Comparison of ENCODE assay signal across 1 cellular context in the genomic region with DNA sequence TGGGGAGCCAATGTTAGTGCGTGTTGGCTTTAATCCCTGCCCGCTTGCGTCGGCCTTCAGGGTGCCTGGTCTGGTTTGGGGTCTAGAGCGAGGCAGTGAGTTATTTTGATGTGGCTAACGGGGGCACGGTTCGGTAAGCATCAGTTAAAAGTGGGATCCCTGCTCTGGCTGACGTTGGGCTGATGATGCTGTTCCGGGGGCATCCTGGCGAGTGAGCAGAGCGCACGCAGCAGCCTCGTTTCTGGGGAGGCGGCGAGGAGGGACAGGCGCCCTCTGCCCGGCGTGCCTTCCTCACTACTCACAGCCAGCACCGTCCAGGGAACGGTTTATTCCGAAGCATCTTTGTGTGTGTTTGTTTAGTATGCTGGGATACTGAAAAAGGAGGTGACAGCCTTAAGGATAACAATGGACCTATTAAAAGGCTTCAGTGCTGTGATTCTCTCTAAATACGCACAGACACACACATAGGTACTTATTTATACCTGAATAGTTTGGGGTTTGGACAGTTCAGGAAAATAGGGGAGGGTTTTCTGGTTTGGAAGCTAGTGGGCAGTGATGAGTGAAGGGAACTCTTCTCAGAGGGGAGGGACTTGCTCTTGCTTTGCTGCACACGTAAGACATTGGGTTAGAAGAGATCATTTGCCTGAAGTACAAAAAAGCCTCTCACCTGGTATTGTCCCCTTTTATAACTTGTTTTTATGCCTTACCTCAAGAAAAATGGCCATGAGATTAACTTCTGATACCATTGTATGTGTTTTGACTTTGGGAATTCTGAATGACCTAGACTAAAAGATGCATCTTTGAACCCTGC.
TF ChIP-seq lines count a peak whose summit lies in the region.

No MANE protein-coding gene starts in this region.

TF ChIP-seq in GM12878, 131 proteins besides CTCF, POLR2A, EP300 and RAD21 (continued from another document and continues in another):
- TF ChIP-seq PKNOX1 (IDR thresholded peaks at IDR 0.05) = 0 out of 2 replicates have a peak, but pooled peaks have one; percentile 1
- TF ChIP-seq, protein P1, sequence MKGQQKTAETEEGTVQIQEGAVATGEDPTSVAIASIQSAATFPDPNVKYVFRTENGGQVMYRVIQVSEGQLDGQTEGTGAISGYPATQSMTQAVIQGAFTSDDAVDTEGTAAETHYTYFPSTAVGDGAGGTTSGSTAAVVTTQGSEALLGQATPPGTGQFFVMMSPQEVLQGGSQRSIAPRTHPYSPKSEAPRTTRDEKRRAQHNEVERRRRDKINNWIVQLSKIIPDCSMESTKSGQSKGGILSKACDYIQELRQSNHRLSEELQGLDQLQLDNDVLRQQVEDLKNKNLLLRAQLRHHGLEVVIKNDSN (IDR thresholded peaks at IDR 0.05; ENCODE audit: borderline replicate concordance, extremely low read length, insufficient read depth, low read depth, low read length) = no peak
- peak; percentile 80 for TF ChIP-seq CREB1 (IDR thresholded peaks at IDR 0.05; ENCODE audit: low read depth)
- no peak for TF ChIP-seq LARP7 (IDR thresholded peaks at IDR 0.05)
- TF ChIP-seq BMI1 (IDR thresholded peaks at IDR 0.05; ENCODE audit: borderline replicate concordance) = no peak
- no peak for TF ChIP-seq SREBF1 (IDR thresholded peaks at IDR 0.05; ENCODE audit: low read length)
- TF ChIP-seq ZBTB40 (IDR thresholded peaks at IDR 0.05; ENCODE audit: borderline replicate concordance) = no peak
- TF ChIP-seq SMC3 (IDR thresholded peaks at IDR 0.05; ENCODE audit: borderline replicate concordance, low read length) = no peak
- TF ChIP-seq ESRRA (IDR thresholded peaks at IDR 0.05; ENCODE audit: low read length) = no peak
- no peak for TF ChIP-seq PBX3 (IDR thresholded peaks at IDR 0.05; ENCODE audit: insufficient replicate concordance, low read depth, low read length)
- TF ChIP-seq RCOR1 (conservative IDR thresholded peaks at IDR 0.05; ENCODE audit: low read depth, low read length) = no peak
- TF ChIP-seq GABPA (IDR thresholded peaks at IDR 0.05; ENCODE audit: low read depth) = 0 out of 2 replicates have a peak, but pooled peaks have one; percentile 10
- no peak for TF ChIP-seq PML (IDR thresholded peaks at IDR 0.05; ENCODE audit: low read length)
- TF ChIP-seq ELK1 (IDR thresholded peaks at IDR 0.05; ENCODE audit: low read depth, low read length) = no peak
- TF ChIP-seq ZBED1 (IDR thresholded peaks at IDR 0.05; ENCODE audit: borderline replicate concordance) = no peak
- TF ChIP-seq HDAC6 (IDR thresholded peaks at IDR 0.05; ENCODE audit: unreplicated experiment) = no peak
- TF ChIP-seq ATF3 (IDR thresholded peaks at IDR 0.05; ENCODE audit: borderline replicate concordance, extremely low read depth, low read depth, low read length) = no peak
- no peak for TF ChIP-seq HDAC2 (IDR thresholded peaks at IDR 0.05)
- TF ChIP-seq, protein P2, sequence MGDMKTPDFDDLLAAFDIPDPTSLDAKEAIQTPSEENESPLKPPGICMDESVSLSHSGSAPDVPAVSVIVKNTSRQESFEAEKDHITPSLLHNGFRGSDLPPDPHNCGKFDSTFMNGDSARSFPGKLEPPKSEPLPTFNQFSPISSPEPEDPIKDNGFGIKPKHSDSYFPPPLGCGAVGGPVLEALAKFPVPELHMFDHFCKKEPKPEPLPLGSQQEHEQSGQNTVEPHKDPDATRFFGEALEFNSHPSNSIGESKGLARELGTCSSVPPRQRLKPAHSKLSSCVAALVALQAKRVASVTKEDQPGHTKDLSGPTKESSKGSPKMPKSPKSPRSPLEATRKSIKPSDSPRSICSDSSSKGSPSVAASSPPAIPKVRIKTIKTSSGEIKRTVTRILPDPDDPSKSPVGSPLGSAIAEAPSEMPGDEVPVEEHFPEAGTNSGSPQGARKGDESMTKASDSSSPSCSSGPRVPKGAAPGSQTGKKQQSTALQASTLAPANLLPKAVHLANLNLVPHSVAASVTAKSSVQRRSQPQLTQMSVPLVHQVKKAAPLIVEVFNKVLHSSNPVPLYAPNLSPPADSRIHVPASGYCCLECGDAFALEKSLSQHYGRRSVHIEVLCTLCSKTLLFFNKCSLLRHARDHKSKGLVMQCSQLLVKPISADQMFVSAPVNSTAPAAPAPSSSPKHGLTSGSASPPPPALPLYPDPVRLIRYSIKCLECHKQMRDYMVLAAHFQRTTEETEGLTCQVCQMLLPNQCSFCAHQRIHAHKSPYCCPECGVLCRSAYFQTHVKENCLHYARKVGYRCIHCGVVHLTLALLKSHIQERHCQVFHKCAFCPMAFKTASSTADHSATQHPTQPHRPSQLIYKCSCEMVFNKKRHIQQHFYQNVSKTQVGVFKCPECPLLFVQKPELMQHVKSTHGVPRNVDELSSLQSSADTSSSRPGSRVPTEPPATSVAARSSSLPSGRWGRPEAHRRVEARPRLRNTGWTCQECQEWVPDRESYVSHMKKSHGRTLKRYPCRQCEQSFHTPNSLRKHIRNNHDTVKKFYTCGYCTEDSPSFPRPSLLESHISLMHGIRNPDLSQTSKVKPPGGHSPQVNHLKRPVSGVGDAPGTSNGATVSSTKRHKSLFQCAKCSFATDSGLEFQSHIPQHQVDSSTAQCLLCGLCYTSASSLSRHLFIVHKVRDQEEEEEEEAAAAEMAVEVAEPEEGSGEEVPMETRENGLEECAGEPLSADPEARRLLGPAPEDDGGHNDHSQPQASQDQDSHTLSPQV (IDR thresholded peaks at IDR 0.05) = no peak
- no peak for TF ChIP-seq WRNIP1 (IDR thresholded peaks at IDR 0.05; ENCODE audit: borderline replicate concordance, low read depth, low read length)
- TF ChIP-seq SREBF2 (IDR thresholded peaks at IDR 0.05; ENCODE audit: low read length) = no peak
- peak; percentile 78 for TF ChIP-seq PAX5 (IDR thresholded peaks at IDR 0.05; ENCODE audit: borderline replicate concordance, low read depth, low read length)
- TF ChIP-seq CBX3 (IDR thresholded peaks at IDR 0.05; ENCODE audit: borderline replicate concordance, low read depth) = no peak
- TF ChIP-seq NFIC (IDR thresholded peaks at IDR 0.05; ENCODE audit: low read depth, low read length) = no peak
- no peak for TF ChIP-seq HSF1 (IDR thresholded peaks at IDR 0.05; ENCODE audit: low read depth, low read length)
- TF ChIP-seq RUNX3 (IDR thresholded peaks at IDR 0.05; ENCODE audit: low read length) = peak; percentile 30; the same call in 1 of the 2 replicates
- TF ChIP-seq NR2C1 (IDR thresholded peaks at IDR 0.05) = no peak
- no peak for TF ChIP-seq TAF1 (IDR thresholded peaks at IDR 0.05; ENCODE audit: borderline replicate concordance, low read depth, low read length)
- TF ChIP-seq POU2F2 (IDR thresholded peaks at IDR 0.05; ENCODE audit: borderline replicate concordance, low read depth, low read length) = no peak
- no peak for TF ChIP-seq TBL1XR1 (IDR thresholded peaks at IDR 0.05; ENCODE audit: low read depth, low read length)
- no peak for TF ChIP-seq IKZF2 (IDR thresholded peaks at IDR 0.05)
- no peak for TF ChIP-seq NKRF (conservative IDR thresholded peaks at IDR 0.05)
- TF ChIP-seq, protein P3, sequence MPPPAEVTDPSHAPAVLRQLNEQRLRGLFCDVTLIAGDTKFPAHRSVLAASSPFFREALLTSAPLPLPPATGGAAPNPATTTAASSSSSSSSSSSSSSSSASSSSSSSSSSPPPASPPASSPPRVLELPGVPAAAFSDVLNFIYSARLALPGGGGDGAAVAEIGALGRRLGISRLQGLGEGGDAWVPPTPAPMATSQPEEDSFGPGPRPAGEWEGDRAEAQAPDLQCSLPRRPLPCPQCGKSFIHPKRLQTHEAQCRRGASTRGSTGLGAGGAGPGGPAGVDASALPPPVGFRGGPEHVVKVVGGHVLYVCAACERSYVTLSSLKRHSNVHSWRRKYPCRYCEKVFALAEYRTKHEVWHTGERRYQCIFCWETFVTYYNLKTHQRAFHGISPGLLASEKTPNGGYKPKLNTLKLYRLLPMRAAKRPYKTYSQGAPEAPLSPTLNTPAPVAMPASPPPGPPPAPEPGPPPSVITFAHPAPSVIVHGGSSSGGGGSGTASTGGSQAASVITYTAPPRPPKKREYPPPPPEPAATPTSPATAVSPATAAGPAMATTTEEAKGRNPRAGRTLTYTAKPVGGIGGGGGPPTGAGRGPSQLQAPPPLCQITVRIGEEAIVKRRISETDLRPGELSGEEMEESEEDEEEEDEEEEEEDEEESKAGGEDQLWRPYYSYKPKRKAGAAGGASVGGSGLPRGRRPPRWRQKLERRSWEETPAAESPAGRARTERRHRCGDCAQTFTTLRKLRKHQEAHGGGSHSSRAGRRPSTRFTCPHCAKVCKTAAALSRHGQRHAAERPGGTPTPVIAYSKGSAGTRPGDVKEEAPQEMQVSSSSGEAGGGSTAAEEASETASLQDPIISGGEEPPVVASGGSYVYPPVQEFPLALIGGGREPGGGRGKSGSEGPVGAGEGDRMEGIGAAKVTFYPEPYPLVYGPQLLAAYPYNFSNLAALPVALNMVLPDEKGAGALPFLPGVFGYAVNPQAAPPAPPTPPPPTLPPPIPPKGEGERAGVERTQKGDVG (CRISPR knock-in tag; IDR thresholded peaks at IDR 0.05) = no peak
- no peak for TF ChIP-seq BCL11A (IDR thresholded peaks at IDR 0.05; ENCODE audit: low read depth, low read length)
- no peak for TF ChIP-seq STAT3 (IDR thresholded peaks at IDR 0.05; ENCODE audit: low read depth, low read length)
